Comparison of ENCODE assay signal across 21 cellular contexts in genomic region chr4:170007113-170007512, GRCh38. TPM values are rescaled to one million over a fixed set of nuclear protein-coding genes. Genes with fewer than 3 reads are reported as not detected.
DNase-seq lines count a peak whose midpoint lies in the region; ATAC-seq and TF ChIP-seq lines count a peak whose summit lies in the region.
"Had no signal": no experiment of that assay in that cellular context is flagged by ENCODE, and none has a peak within 500 bp of the region (broad histone marks: within the 10 kb centered on the region; RNA-seq: fewer than 3 reads in every experiment).

No MANE protein-coding gene starts in this region.

- no peaks in the 10 kb centered on the region for H3K9me2 ChIP-seq in SK-N-SH

- no peak overlapping the region for H3K9ac ChIP-seq in SK-N-SH

- peaks cover 0 to 6% of the 10 kb centered on the region in 2 experiments; a peak in 2 of 4 replicates for H3K4me1 ChIP-seq in SK-N-SH (ENCODE audit: control insufficient read depth in 1 of 2, insufficient read depth in 2 of 2, low read depth in 1 of 2, low read length in 1 of 2)
- H3K4me1 ChIP-seq in thoracic aorta (ENCODE audit: control insufficient read depth in 1 of 2, low read depth in 2 of 2): peaks cover 25 to 87% of the 10 kb centered on the region in 2 donors
- peaks cover 0 to 10% (median 0%) of the 10 kb centered on the region in 9 donors for H3K4me1 ChIP-seq in heart right ventricle

- no peak for DNase-seq in SK-N-SH
- peak; percentile 69 for DNase-seq in SKM-1 treated with dmso at 0.1 percent for 144 hours (lab: John Stamatoyannopoulos, UW; ENCODE audit: unreplicated experiment)
- DNase-seq in dorsolateral prefrontal cortex: no peak
- no peak for DNase-seq in thoracic aorta (ENCODE audit: low spot score)
- no peak for DNase-seq in heart right ventricle
- no peak for DNase-seq in NCI-H524 (lab: John Stamatoyannopoulos, UW)
- DNase-seq in medulla oblongata (ENCODE audit: extremely low spot score): no peak
- DNase-seq: activated CD8-positive, alpha-beta T cell treated with anti-CD3 and anti-CD28 coated beads, Interleukin-2, amount 10 ng/mL, durations not matched to agents 7 days and 5 days; activated naive CD8-positive, alpha-beta T cell treated with anti-CD3 and anti-CD28 coated beads for 36 hours; activated T-cell treated with anti-CD3 and anti-CD28 coated beads, Interleukin-2, amount 50 U/mL, for 72 hours; DMS53; effector CD4-positive, alpha-beta T cell; HCEC 1CT; hippocampal formation; NCI-H1694 treated with DMSO at 0.1 percent for 48 hours; NCI-H526 treated with DMSO at 0.1 percent for 48 hours; stimulated activated naive CD4-positive, alpha-beta T cell had no signal

- H3K79me2 ChIP-seq in SK-N-SH (ENCODE audit: insufficient read depth): peaks cover 66% of the 10 kb centered on the region

- H3F3A ChIP-seq in SK-N-SH (replicated peaks; ENCODE audit: insufficient read depth): peaks cover 10% of the 10 kb centered on the region

- ATAC-seq in SK-N-SH treated with all-trans-retinoic acid at 6 μM for 48 hours (no peak), thoracic aorta (ENCODE audit: insufficient number of reproducible peaks, low FRiP score, low read depth) (no peak), heart right ventricle (no peak)
- ATAC-seq: activated CD8-positive, alpha-beta T cell treated with anti-CD3 and anti-CD28 coated beads, Interleukin-2, amount 10 ng/mL, durations not matched to agents 7 days and 5 days; activated T-cell treated with anti-CD3 and anti-CD28 coated beads, Interleukin-2, amount 50 U/mL, for 72 hours; Panc1; WTC11 had no signal

- intact Hi-C loops in dorsolateral prefrontal cortex (cut with DNase I) (no loop called here), heart right ventricle (cut with DNase I) (no loop called here)

- no peak for TF ChIP-seq RAD21 in SK-N-SH (IDR thresholded peaks at IDR 0.05; ENCODE audit: low read length)

- H3K27me3 ChIP-seq in SK-N-SH (ENCODE audit: insufficient read depth) (no peaks in the 10 kb centered on the region), dorsolateral prefrontal cortex (no peaks in the 10 kb centered on the region), thoracic aorta (replicated peaks; ENCODE audit: insufficient read depth) (no peaks in the 10 kb centered on the region), heart right ventricle (no peaks in the 10 kb centered on the region)

- no peak overlapping the region for H3K27ac ChIP-seq in SK-N-SH (ENCODE audit: low read depth in 2 of 2, low read length in 1 of 2)
- H3K27ac ChIP-seq in dorsolateral prefrontal cortex: peak overlapping the region in 54 of 59 donors; percentile 1 to 98 (median 62)
- H3K27ac ChIP-seq in thoracic aorta: peak overlapping the region; percentile 0 to 15
- no peak overlapping the region for H3K27ac ChIP-seq in heart right ventricle
- H3K27ac ChIP-seq: C4-2B had no signal

- 92% methylated on average over 4 of the region's 4 CpGs for WGBS in SK-N-SH (ENCODE audit: low lambda C conversion rate)
- WGBS in heart right ventricle, 2 donors: 87 to 90% methylated on average over 4 of the region's 4 CpGs

- no peak for TF ChIP-seq CTCF in SK-N-SH (IDR thresholded peaks at IDR 0.05)
- TF ChIP-seq CTCF in dorsolateral prefrontal cortex (IDR thresholded peaks at IDR 0.05 in 54 of 56, conservative IDR thresholded peaks at IDR 0.05 in 2 of 56; ENCODE audit: low read depth in 1 of 56, partially characterized antibody in 56 of 56): no peak
- TF ChIP-seq CTCF in thoracic aorta (IDR thresholded peaks at IDR 0.05): no peak
- TF ChIP-seq CTCF in heart right ventricle (IDR thresholded peaks at IDR 0.05): no peak

- no peak for TF ChIP-seq EP300 in SK-N-SH (IDR thresholded peaks at IDR 0.05; ENCODE audit: borderline replicate concordance in 1 of 2, low read depth in 1 of 2, low read length in 1 of 2)

- no peak overlapping the region for H3K4me3 ChIP-seq in SK-N-SH (ENCODE audit: low read depth in 2 of 2, low read length in 1 of 2)
- no peak overlapping the region for H3K4me3 ChIP-seq in dorsolateral prefrontal cortex
- H3K4me3 ChIP-seq in thoracic aorta: no peak overlapping the region
- H3K4me3 ChIP-seq in heart right ventricle: no peak overlapping the region

- H4K20me1 ChIP-seq in SK-N-SH (ENCODE audit: insufficient read depth): no peaks in the 10 kb centered on the region

- POLR2A ChIA-PET in SK-N-SH (lab: Yijun Ruan, JAX): no interaction called here

- no peak overlapping the region for H3K4me2 ChIP-seq in SK-N-SH

- H2AFZ ChIP-seq in SK-N-SH (ENCODE audit: low read depth): no peak overlapping the region

- H3K9me3 ChIP-seq in SK-N-SH (no peaks in the 10 kb centered on the region), thoracic aorta (no peaks in the 10 kb centered on the region), heart right ventricle (no peaks in the 10 kb centered on the region)

- peaks cover 0 to 9% of the 10 kb centered on the region in 2 experiments for H3K36me3 ChIP-seq in SK-N-SH (replicated peaks in 1 of 2; ENCODE audit: control insufficient read depth in 1 of 2, insufficient read depth in 2 of 2, low read length in 1 of 2)
- H3K36me3 ChIP-seq in thoracic aorta: no peaks in the 10 kb centered on the region
- no peaks in the 10 kb centered on the region for H3K36me3 ChIP-seq in heart right ventricle

- CTCF ChIA-PET in SK-N-SH (lab: Yijun Ruan, JAX): interaction anchor here (0.7 to 3.7 kb wide), 2 partner anchors 18 to 73 kb away, joined by 3 to 13 read pairs; partner anchors contain the start of gene MFAP3L

TF ChIP-seq in SK-N-SH, 30 proteins besides CTCF, POLR2A, EP300 and RAD21 (continues in another document):
- no peak for TF ChIP-seq IRF3 (IDR thresholded peaks at IDR 0.05; ENCODE audit: low read depth, low read length)
- peak; percentile 40; the same call in 1 of the 2 replicates for TF ChIP-seq TCF12 (IDR thresholded peaks at IDR 0.05)
- no peak for TF ChIP-seq RFX5 (IDR thresholded peaks at IDR 0.05; ENCODE audit: low read length)
- TF ChIP-seq, protein P1, sequence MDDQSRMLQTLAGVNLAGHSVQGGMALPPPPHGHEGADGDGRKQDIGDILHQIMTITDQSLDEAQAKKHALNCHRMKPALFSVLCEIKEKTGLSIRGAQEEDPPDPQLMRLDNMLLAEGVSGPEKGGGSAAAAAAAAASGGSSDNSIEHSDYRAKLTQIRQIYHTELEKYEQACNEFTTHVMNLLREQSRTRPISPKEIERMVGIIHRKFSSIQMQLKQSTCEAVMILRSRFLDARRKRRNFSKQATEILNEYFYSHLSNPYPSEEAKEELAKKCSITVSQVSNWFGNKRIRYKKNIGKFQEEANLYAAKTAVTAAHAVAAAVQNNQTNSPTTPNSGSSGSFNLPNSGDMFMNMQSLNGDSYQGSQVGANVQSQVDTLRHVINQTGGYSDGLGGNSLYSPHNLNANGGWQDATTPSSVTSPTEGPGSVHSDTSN (IDR thresholded peaks at IDR 0.05): peak; percentile 28; the same call in 1 of the 2 replicates
- TF ChIP-seq MEF2A (IDR thresholded peaks at IDR 0.05; ENCODE audit: borderline replicate concordance, low read depth): no peak
- TF ChIP-seq CHD2 (IDR thresholded peaks at IDR 0.05; ENCODE audit: low read length, partially characterized antibody): no peak
- no peak for TF ChIP-seq ELF1 (IDR thresholded peaks at IDR 0.05)
- TF ChIP-seq FOSL2 (IDR thresholded peaks at IDR 0.05; ENCODE audit: borderline replicate concordance, low read depth): no peak

TF ChIP-seq in SK-N-SH treated with all-trans-retinoic acid at 6 μM for 48 hours, 23 proteins besides CTCF, POLR2A, EP300 and RAD21:
- TF ChIP-seq BACH2 (CRISPR knock-in tag; IDR thresholded peaks at IDR 0.05; ENCODE audit: borderline replicate concordance): no peak
- TF ChIP-seq TCF4 (CRISPR knock-in tag; IDR thresholded peaks at IDR 0.05; ENCODE audit: borderline replicate concordance): no peak
- no peak for TF ChIP-seq SNAI2 (CRISPR knock-in tag; IDR thresholded peaks at IDR 0.05)
- no peak for TF ChIP-seq ISL1 (CRISPR knock-in tag; IDR thresholded peaks at IDR 0.05)
- TF ChIP-seq ZFP30 (CRISPR knock-in tag; IDR thresholded peaks at IDR 0.05): no peak

RNA-seq across cellular contexts. Expression of gene MFAP3L, which starts 19.1 kb away (rescaled TPM):
- polyA plus RNA-seq in SK-N-SH (2012; rRNA removed): 5.4 and 8.5 TPM in 2 replicates
- polyA plus RNA-seq in SK-N-SH (2012; cell fraction: cytosol; rRNA removed): 4.8 and 5.7 TPM in 2 replicates
- 8.9 and 9.4 TPM in 2 replicates for polyA plus RNA-seq in SK-N-SH (2012; cell fraction: nucleus; rRNA removed)
- total RNA-seq in dorsolateral prefrontal cortex: 100 to 1,000 TPM in 13 of 120 experiments, 10 to 100 TPM in 107; 42.2 to 154 (median 73.9) TPM
- total RNA-seq in thoracic aorta: 10 to 100 TPM; 11.4 to 15.2 TPM
- 1 to 10 TPM; 2.1 to 5.9 (median 3.9) TPM for total RNA-seq in heart right ventricle
- polyA plus RNA-seq in heart right ventricle: 1 to 10 TPM in 1 of 2 donors, under 1 TPM in 1; 0.94 to 1.0 TPM

Comparison
In these comparisons a context has a peak if more than half of its experiments do, and no peak if none do; other contexts are left out.
1. H3K27ac ChIP-seq: peak in dorsolateral prefrontal cortex (54 of 59) and thoracic aorta (2 of 2); none in SK-N-SH (0 of 2) and heart right ventricle (0 of 10).